8 cellular contexts compared by ENCODE assay signal in the genomic region with DNA sequence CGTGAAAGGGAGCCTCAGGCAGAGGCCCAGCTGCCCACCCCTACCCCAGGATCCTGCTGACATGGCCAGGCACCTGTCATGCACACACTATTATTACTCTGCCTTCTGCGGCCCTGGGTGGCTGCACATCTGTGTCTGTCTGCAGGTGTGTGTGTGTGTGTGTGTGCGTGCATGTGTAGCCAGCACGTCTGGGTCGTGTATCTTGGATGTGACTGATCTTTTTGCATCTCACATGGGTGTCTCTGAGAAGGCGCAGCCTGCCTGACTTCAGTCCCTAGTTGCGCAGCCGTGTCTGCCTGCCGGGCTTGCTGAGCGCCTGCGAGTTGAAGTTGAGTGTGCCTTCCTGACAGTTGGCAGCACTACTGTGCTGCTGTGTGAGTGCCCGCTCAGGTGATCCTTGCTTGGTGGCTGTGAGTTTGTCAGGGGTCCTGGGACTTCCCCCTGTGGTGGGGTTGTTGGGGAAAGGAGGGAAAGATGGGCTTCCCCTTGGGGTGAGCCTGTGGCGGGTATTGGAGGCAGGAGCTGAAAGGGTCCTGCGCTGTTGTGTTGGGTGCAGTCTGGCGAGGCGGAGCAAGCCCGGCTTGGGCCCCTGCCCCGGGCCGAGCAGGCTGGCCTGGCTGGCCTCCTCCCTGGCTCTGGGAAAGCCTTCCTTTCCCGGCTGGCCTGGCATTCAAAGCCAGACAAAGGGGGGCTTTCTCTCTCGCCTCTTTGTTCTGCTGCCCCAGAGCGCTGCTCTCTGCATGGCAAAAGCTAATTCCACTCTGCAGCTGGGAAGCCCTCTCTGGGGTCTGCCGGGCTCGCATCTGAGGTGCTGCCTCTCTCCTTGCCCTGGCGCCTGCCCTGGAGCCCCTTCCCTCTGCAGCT. TPM values are rescaled to one million over a fixed set of nuclear protein-coding genes. Genes with fewer than 3 reads are reported as not detected.
A peak's percentile ranks its signal among the peaks of the same experiment; 100 is the strongest.
DNase-seq lines count a peak whose midpoint lies in the region; ATAC-seq and TF ChIP-seq lines count a peak whose summit lies in the region.

No MANE protein-coding gene starts in this region.

- H3K36me3 ChIP-seq in transverse colon = peaks cover 0 to 5% (median 0%) of the 10 kb centered on the region in 4 donors

- peak overlapping the region in 2 of 4 donors; percentile 10 to 94 for H3K4me3 ChIP-seq in transverse colon

- TF ChIP-seq POLR2A in transverse colon (IDR thresholded peaks at IDR 0.05) = no peak

- H3K27me3 ChIP-seq in transverse colon = no peaks in the 10 kb centered on the region

- peak overlapping the region; percentile 9 for H3K27ac Mint-ChIP-seq in chondrocyte (ENCODE audit: unreplicated experiment)

- no peak for TF ChIP-seq EP300 in transverse colon (IDR thresholded peaks at IDR 0.05; ENCODE audit: low read depth)

- in situ Hi-C loops in transverse colon (cut with MboI; ENCODE audit: low pct_ligation_motif_present in 1 of 4, low pct_unique_long_range_greater_than_20kb in 1 of 4, low sequenced_read_pairs in 3 of 4) = no loop called here

- H3K4me1 ChIP-seq in transverse colon = peaks cover 51 to 71% (median 60%) of the 10 kb centered on the region in 4 donors

- ATAC-seq in GM18867 (IDR thresholded peaks at IDR 0.05; ENCODE audit: unreplicated experiment) = no peak

- 20 to 31% methylated on average over 3 to 25 of the region's 25 CpGs for WGBS in transverse colon (ENCODE audit: low coverage in 1 of 2), 2 donors

- H3K36me3 Mint-ChIP-seq in chondrocyte (ENCODE audit: low read depth) = peaks cover 6% of the 10 kb centered on the region

- H3K4me1 Mint-ChIP-seq in chondrocyte (ENCODE audit: low read depth) = peaks cover 51% of the 10 kb centered on the region

- peak overlapping the region; percentile 50 for H3K4me3 Mint-ChIP-seq in chondrocyte (ENCODE audit: unreplicated experiment)

- TF ChIP-seq CTCF in chondrocyte (IDR thresholded peaks at IDR 0.05) (no peak), transverse colon (IDR thresholded peaks at IDR 0.05) (no peak)

- peak; percentile 45 for DNase-seq in stimulated activated CD4-positive, alpha-beta T cell treated with anti-CD3 and anti-CD28 coated beads, Interleukin-15, amount 100 ng/mL, for 24 hours
- DNase-seq in stimulated activated CD4-positive, alpha-beta T cell treated with anti-CD3 and anti-CD28 coated beads, Interleukin-2, amount 100 ng/mL, for 48 hours = no peak
- DNase-seq in chondrocyte (ENCODE audit: low spot score) = peak; percentile 78
- DNase-seq in middle frontal gyrus (ENCODE audit: extremely low spot score, low spot score) = peak; percentile 66
- no peak for DNase-seq in transverse colon
- no peak for DNase-seq in SKM-1 (lab: John Stamatoyannopoulos, UW; ENCODE audit: unreplicated experiment)
- no peak for DNase-seq in DMS79 (lab: John Stamatoyannopoulos, UW)

- intact Hi-C loops in transverse colon (cut with DNase I; ENCODE audit: low total_unique reads) = no loop called here

- no peaks in the 10 kb centered on the region for H3K27me3 Mint-ChIP-seq in chondrocyte (ENCODE audit: low read depth)

- no peaks in the 10 kb centered on the region for H3K9me3 ChIP-seq in transverse colon

- no peaks in the 10 kb centered on the region for H3K9me3 Mint-ChIP-seq in chondrocyte (ENCODE audit: low read depth)

- peak overlapping the region; percentile 96 to 100 (median 100) for H3K27ac ChIP-seq in transverse colon

RNA-seq across cellular contexts. Expression of a gene that starts 4.8 kb away (rescaled TPM):
- total RNA-seq in chondrocyte = 40.3 to 74.4 TPM (median 66.8 TPM) in 3 replicates
- 100 to 1,000 TPM in 1 of 4 donors, 10 to 100 TPM in 3; 59.1 to 108 (median 66.8) TPM for total RNA-seq in transverse colon

Comparison
In these comparisons a context has a peak if more than half of its experiments do, and no peak if none do; other contexts are left out.
1. DNase-seq: peak in stimulated activated CD4-positive, alpha-beta T cell treated with anti-CD3 and anti-CD28 coated beads, Interleukin-15, amount 100 ng/mL, for 24 hours (single experiment), chondrocyte (single experiment) and middle frontal gyrus (single experiment); none in stimulated activated CD4-positive, alpha-beta T cell treated with anti-CD3 and anti-CD28 coated beads, Interleukin-2, amount 100 ng/mL, for 48 hours (0 of 2), transverse colon (single experiment), SKM-1 (single experiment) and DMS79 (single experiment).